Comparison of ENCODE assay signal across 8 cellular contexts in the genomic region with DNA sequence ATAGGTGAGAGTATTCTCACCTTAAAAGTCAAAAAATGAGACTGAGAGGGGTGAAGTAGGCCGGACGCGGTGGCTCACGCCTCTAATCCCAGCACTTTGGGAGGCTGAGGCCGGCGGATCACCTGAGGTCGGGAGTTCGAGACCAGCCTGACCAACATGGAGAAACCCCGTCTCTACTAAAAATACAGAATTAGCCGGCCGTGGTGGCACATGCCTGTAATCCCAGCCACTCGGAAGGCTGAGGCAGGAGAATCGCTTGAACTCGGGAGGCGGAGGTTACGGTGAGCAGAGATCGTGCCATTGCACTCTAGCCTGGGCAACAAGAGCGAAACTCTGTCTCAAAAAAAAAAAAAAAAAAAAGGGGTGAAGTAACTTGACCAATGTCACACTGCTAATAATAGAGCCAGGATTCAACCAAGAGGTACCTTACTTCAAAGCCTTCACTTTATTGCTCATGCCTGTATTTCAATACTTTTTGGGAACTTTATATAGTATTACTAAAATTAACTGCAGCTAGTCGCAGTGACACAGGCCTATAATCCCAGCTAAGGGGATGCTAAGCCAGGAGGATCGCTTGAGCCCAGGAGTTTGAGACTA. TPM values are rescaled to one million over a fixed set of nuclear protein-coding genes. Genes with fewer than 3 reads are reported as not detected.
DNase-seq lines count a peak whose midpoint lies in the region; ATAC-seq and TF ChIP-seq lines count a peak whose summit lies in the region.
"Not testable (repeated sequence)": the region's sequence is repeated elsewhere in the genome, so short reads cannot be mapped to it uniquely, and the experiment has no call there.

No MANE protein-coding gene starts in this region.

- peak overlapping the region; percentile 98 for H3K27ac Mint-ChIP-seq in activated naive CD8-positive, alpha-beta T cell
- H3K27ac Mint-ChIP-seq in effector memory CD8-positive, alpha-beta T cell, result peak overlapping the region; percentile 99 to 100
- H3K27ac Mint-ChIP-seq in natural killer cell, result peak overlapping the region; percentile 98 to 100

- H3K27ac ChIP-seq in SK-N-SH (ENCODE audit: low read depth in 2 of 2, low read length in 1 of 2) (peak overlapping the region in 1 of 2 experiments; percentile 97; a peak in 1 of 4 replicates), spleen (peak overlapping the region in 5 of 8 donors; percentile 95 to 99 (median 97))
- H3K27ac ChIP-seq in iPS DF 6.9 (ENCODE audit: low read length), result not testable (repeated sequence)

- DNase-seq in AG10803 (ENCODE audit: low read depth); HEK293T (ENCODE audit: extremely low spot score); SK-N-SH; effector memory CD8-positive, alpha-beta T cell; iPS DF 6.9 (ENCODE audit: low read depth, low spot score); natural killer cell; spleen: not testable (repeated sequence)

- not testable (repeated sequence) for H3K9me3 ChIP-seq in SK-N-SH; iPS DF 6.9 (ENCODE audit: control insufficient read depth, insufficient read depth, low read length); spleen

- H3K4me1 Mint-ChIP-seq in activated naive CD8-positive, alpha-beta T cell (ENCODE audit: low read depth), result peaks cover 64% of the 10 kb centered on the region
- peaks cover 35 to 45% of the 10 kb centered on the region in 2 donors for H3K4me1 Mint-ChIP-seq in effector memory CD8-positive, alpha-beta T cell (ENCODE audit: low read depth in 2 of 2)
- H3K4me1 Mint-ChIP-seq in natural killer cell, result peaks cover 48 to 49% of the 10 kb centered on the region in 2 donors

- H3K36me3 ChIP-seq in SK-N-SH (replicated peaks in 1 of 2; ENCODE audit: control insufficient read depth in 1 of 2, insufficient read depth in 2 of 2, low read length in 1 of 2); iPS DF 6.9 (ENCODE audit: control insufficient read depth, insufficient read depth, low read length); spleen: not testable (repeated sequence)

- H3F3A ChIP-seq in SK-N-SH (replicated peaks; ENCODE audit: insufficient read depth), result peaks cover 10% of the 10 kb centered on the region

- not testable (repeated sequence) for TF ChIP-seq POLR2A in spleen (IDR thresholded peaks at IDR 0.05)

- peak overlapping the region; percentile 66 for H3K4me2 ChIP-seq in SK-N-SH

- H3K9me3 Mint-ChIP-seq in activated naive CD8-positive, alpha-beta T cell (ENCODE audit: low read depth); effector memory CD8-positive, alpha-beta T cell; natural killer cell: not testable (repeated sequence)

- not testable (repeated sequence) for ATAC-seq in effector memory CD8-positive, alpha-beta T cell (replicated peaks); natural killer cell

- intact Hi-C loops in natural killer cell (cut with micrococcal nuclease), result loop anchor here (2.0 kb wide), 1 partner anchor 211 kb away; the partner anchor contains the start of genes RCHY1 and THAP6
- intact Hi-C loops in spleen (cut with DNase I; ENCODE audit: low total_unique reads), result not testable (repeated sequence)

- TF ChIP-seq EP300 in SK-N-SH (IDR thresholded peaks at IDR 0.05; ENCODE audit: borderline replicate concordance in 1 of 2, low read depth in 1 of 2, low read length in 1 of 2), result not testable (repeated sequence)

- not testable (repeated sequence) for TF ChIP-seq CTCF in AG10803 (conservative IDR thresholded peaks at IDR 0.05; ENCODE audit: low read length); SK-N-SH (IDR thresholded peaks at IDR 0.05); natural killer cell (IDR thresholded peaks at IDR 0.05); spleen (IDR thresholded peaks at IDR 0.05 in 8 of 11, conservative IDR thresholded peaks at IDR 0.05 in 3 of 11)

- not testable (repeated sequence) for H3K36me3 Mint-ChIP-seq in activated naive CD8-positive, alpha-beta T cell; natural killer cell
- peaks cover 17% of the 10 kb centered on the region for H3K36me3 Mint-ChIP-seq in effector memory CD8-positive, alpha-beta T cell (ENCODE audit: insufficient read depth)

- not testable (repeated sequence) for H3K9me2 ChIP-seq in SK-N-SH

- H3K4me3 ChIP-seq in AG10803 (ENCODE audit: low read length) (peak overlapping the region; percentile 100), SK-N-SH (ENCODE audit: low read depth in 2 of 2, low read length in 1 of 2) (peak overlapping the region; percentile 71 to 94; a peak in 3 of 4 replicates), iPS DF 6.9 (ENCODE audit: low read length) (peak overlapping the region; percentile 51; the same call in 1 of the 2 replicates), spleen (peak overlapping the region in 5 of 8 donors; percentile 77 to 95 (median 82))

- not testable (repeated sequence) for H3K27me3 Mint-ChIP-seq in activated naive CD8-positive, alpha-beta T cell; effector memory CD8-positive, alpha-beta T cell; natural killer cell (ENCODE audit: low read depth in 2 of 2)

- H3K4me3 Mint-ChIP-seq in activated naive CD8-positive, alpha-beta T cell, result peak overlapping the region; percentile 99
- peak overlapping the region; percentile 100 for H3K4me3 Mint-ChIP-seq in effector memory CD8-positive, alpha-beta T cell
- peak overlapping the region; percentile 99 for H3K4me3 Mint-ChIP-seq in natural killer cell

- H2AFZ ChIP-seq in SK-N-SH (ENCODE audit: low read depth), result not testable (repeated sequence)

- POLR2A ChIA-PET in HEK293T (lab: Yijun Ruan, JAX), result interaction anchor here (2.9 kb wide), 1 partner anchor 51 kb away, joined by 13 read pairs; no protein-coding TSS in a partner anchor
- POLR2A ChIA-PET in SK-N-SH (lab: Yijun Ruan, JAX), result interaction anchor here (1.4 kb wide), 1 partner anchor 11 kb away, joined by 5 read pairs; no protein-coding TSS in a partner anchor

- H3K4me1 ChIP-seq in SK-N-SH (ENCODE audit: control insufficient read depth in 1 of 2, insufficient read depth in 2 of 2, low read depth in 1 of 2, low read length in 1 of 2) (peaks cover 13 to 23% of the 10 kb centered on the region in 2 experiments; a peak in 3 of 4 replicates), spleen (peaks cover 21 to 82% (median 60%) of the 10 kb centered on the region in 6 donors)
- H3K4me1 ChIP-seq in iPS DF 6.9 (ENCODE audit: control insufficient read depth, insufficient read depth, low read length), result not testable (repeated sequence)

- 87% methylated on average over 20 of the region's 20 CpGs for WGBS in SK-N-SH (ENCODE audit: low lambda C conversion rate)
- WGBS in iPS DF 6.9 (ENCODE audit: insufficient coverage, insufficient read length), result no CpG with 5 or more reads among the region's 20 CpGs
- WGBS in spleen, 5 donors, result 76 to 92% (median 82%) methylated on average over 20 of the region's 20 CpGs

- CTCF ChIA-PET in HEK293T (lab: Yijun Ruan, JAX), result interaction anchor here (0.6 kb wide), 1 partner anchor 146 kb away, joined by 3 read pairs; no protein-coding TSS in a partner anchor
- CTCF ChIA-PET in SK-N-SH (lab: Yijun Ruan, JAX), result interaction anchor here (1.3 to 2.5 kb wide), 3 partner anchors 10 to 72 kb away, joined by 3 to 14 read pairs (median 5); no protein-coding TSS in a partner anchor

- H3K27me3 ChIP-seq in SK-N-SH (ENCODE audit: insufficient read depth); iPS DF 6.9 (ENCODE audit: control insufficient read depth, insufficient read depth, low read length); spleen (replicated peaks in 1 of 7): not testable (repeated sequence)

- TF ChIP-seq RAD21 in SK-N-SH (IDR thresholded peaks at IDR 0.05; ENCODE audit: low read length), result not testable (repeated sequence)

- peaks cover 83% of the 10 kb centered on the region for H3K79me2 ChIP-seq in SK-N-SH (ENCODE audit: insufficient read depth)

- H3K9ac ChIP-seq in SK-N-SH, result peak overlapping the region; percentile 96; the same call in 1 of the 2 replicates

- peaks cover 34% of the 10 kb centered on the region for H4K20me1 ChIP-seq in SK-N-SH (ENCODE audit: insufficient read depth)

TF ChIP-seq in HEK293T, 16 proteins besides CTCF, POLR2A, EP300 and RAD21:
- 0 out of 2 replicates have a peak, but pooled peaks have one; percentile 38 for TF ChIP-seq ZNF384 (IDR thresholded peaks at IDR 0.05)

RNA-seq across cellular contexts. Expression of gene USO1, which starts 1.7 kb away (rescaled TPM):
- polyA plus RNA-seq in SK-N-SH (2012; rRNA removed) (25.6 and 38.8 TPM in 2 replicates), spleen (10 to 100 TPM; 16.4 to 20.6 (median 19.3) TPM)
- 41.4 and 46.9 TPM in 2 replicates for polyA plus RNA-seq in SK-N-SH (2012; cell fraction: cytosol; rRNA removed)
- polyA plus RNA-seq in SK-N-SH (2012; cell fraction: nucleus; rRNA removed), result 13.3 and 32.7 TPM in 2 replicates
- total RNA-seq in natural killer cell (10 to 100 TPM; 29.7 to 38.4 (median 32.2) TPM), spleen (10 to 100 TPM; 42.9 to 64.8 (median 51.9) TPM)

RNA-seq across cellular contexts. Expression of gene G3BP2, which starts 52.8 kb away (rescaled TPM):
- polyA plus RNA-seq in SK-N-SH (2012; rRNA removed), result 35.9 and 50.1 TPM in 2 replicates
- polyA plus RNA-seq in SK-N-SH (2012; cell fraction: cytosol; rRNA removed), result 61.6 and 66.2 TPM in 2 replicates
- 16.0 and 32.9 TPM in 2 replicates for polyA plus RNA-seq in SK-N-SH (2012; cell fraction: nucleus; rRNA removed)
- 100 to 1,000 TPM; 204 to 233 (median 214) TPM for total RNA-seq in natural killer cell
- 100 to 1,000 TPM in 5 of 7 donors, 10 to 100 TPM in 2; 90.8 to 113 (median 106) TPM for total RNA-seq in spleen
- polyA plus RNA-seq in spleen, result 10 to 100 TPM; 15.2 to 31.9 (median 19.9) TPM
